Comparison of ENCODE assay signal across 8 cellular contexts in the genomic region with DNA sequence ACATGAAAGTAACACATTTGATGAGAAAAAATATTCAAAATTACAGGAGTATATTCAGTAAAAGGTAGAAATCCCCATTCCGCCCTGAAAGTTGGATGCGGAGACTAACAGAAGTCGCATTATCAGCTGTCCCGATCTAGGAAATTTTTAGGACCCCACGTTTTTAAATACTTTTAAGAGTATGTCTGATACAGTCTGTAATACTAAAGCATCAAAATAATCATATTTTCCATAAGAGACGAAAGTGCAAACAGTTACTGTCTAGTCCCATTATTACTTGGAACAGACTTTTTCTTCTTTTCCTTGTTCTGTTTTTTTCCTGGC. TPM values are rescaled to one million over a fixed set of nuclear protein-coding genes. Genes with fewer than 3 reads are reported as not detected.
A peak's percentile ranks its signal among the peaks of the same experiment; 100 is the strongest.
DNase-seq lines count a peak whose midpoint lies in the region; ATAC-seq and TF ChIP-seq lines count a peak whose summit lies in the region.

No MANE protein-coding gene starts in this region.

- H3K4me2 ChIP-seq in H9 (ENCODE audit: insufficient read depth, insufficient read length, low read length): no peak overlapping the region

- ATAC-seq in WTC11 (no peak), foreskin keratinocyte (no peak)

- H3K56ac ChIP-seq in H9 (ENCODE audit: insufficient read length, low read depth, low read length): no peak overlapping the region

- H3K27ac ChIP-seq in H9 (ENCODE audit: insufficient read length, low read depth, low read length): no peak overlapping the region
- peak overlapping the region; percentile 34 for H3K27ac ChIP-seq in foreskin keratinocyte

- H3K27me3 Mint-ChIP-seq in H9 (ENCODE audit: low read depth) (peaks cover 68% of the 10 kb centered on the region), WTC11 (ENCODE audit: low read depth) (peaks cover 81% of the 10 kb centered on the region)

- no peak overlapping the region for H2BK12ac ChIP-seq in H9 (ENCODE audit: insufficient read length, low read depth, low read length)

- no peak overlapping the region for H3T11ph ChIP-seq in H9 (ENCODE audit: low read length)

- DNase-seq in H9 (no peak), WTC11 (ENCODE audit: low spot score) (no peak), foreskin keratinocyte (peak in 1 of 2 donors; percentile 7), retinal pigment epithelial cell (ENCODE audit: low read depth) (no peak), CD1c-positive myeloid dendritic cell (ENCODE audit: extremely low spot score) (no peak), AG08395 (ENCODE audit: low spot score) (no peak), GM10266 (ENCODE audit: extremely low spot score) (no peak)
- no peak for DNase-seq in activated CD4-positive, alpha-beta T cell treated with anti-CD3 and anti-CD28 coated beads, Interleukin-2, amount 50 U/mL, for 48 hours

- H2BK5ac ChIP-seq in H9 (ENCODE audit: insufficient read length, low read length): no peak overlapping the region

- no peaks in the 10 kb centered on the region for H3K9me3 ChIP-seq in H9 (ENCODE audit: control insufficient read depth, low read depth, low read length)

- no peak overlapping the region for H2BK120ac ChIP-seq in H9 (ENCODE audit: low read depth, low read length, poor library complexity, severe bottlenecking)

- H3K9me3 Mint-ChIP-seq in H9 (peaks cover 17 to 24% of the 10 kb centered on the region in 2 experiments; a peak in 4 of 5 replicates), WTC11 (peaks cover 26% of the 10 kb centered on the region)

- no peak overlapping the region for H4K8ac ChIP-seq in H9 (replicated peaks; ENCODE audit: insufficient read length, low read depth, low read length)

- no CpG with 5 or more reads among the region's 6 CpGs for WGBS in H9 (ENCODE audit: extremely low coverage, insufficient read length, low lambda C conversion rate)

- no peak overlapping the region for H3K9ac ChIP-seq in H9 (ENCODE audit: extremely low read depth, insufficient read length, low read length)

- H3K4me3 ChIP-seq in retinal pigment epithelial cell (ENCODE audit: low read length): peak overlapping the region; percentile 49

- H4K91ac ChIP-seq in H9 (ENCODE audit: insufficient read length, low read depth, low read length): no peak overlapping the region

- H3K4me3 Mint-ChIP-seq in H9 (peak overlapping the region; percentile 53 to 72), WTC11 (peak overlapping the region; percentile 62)

- H3K4ac ChIP-seq in H9 (ENCODE audit: low read depth, low read length): no peak overlapping the region

- no peaks in the 10 kb centered on the region for H3K79me2 ChIP-seq in H9 (ENCODE audit: insufficient read depth, low read length)

- H3K27me3 ChIP-seq in H9 (ENCODE audit: insufficient read depth, low read length) (peaks cover 23% of the 10 kb centered on the region), foreskin keratinocyte (peaks cover 6% of the 10 kb centered on the region)

- no peak overlapping the region for H2BK15ac ChIP-seq in H9 (ENCODE audit: low read depth, low read length)

- peaks cover 7% of the 10 kb centered on the region for H3K23me2 ChIP-seq in H9 (ENCODE audit: insufficient read length, low read depth, low read length, poor library complexity, severe bottlenecking)

- no peak overlapping the region for H2AK5ac ChIP-seq in H9 (ENCODE audit: insufficient read length, low read length)

- H3K18ac ChIP-seq in H9 (ENCODE audit: insufficient read length, low read depth, low read length): no peak overlapping the region

- no peaks in the 10 kb centered on the region for H3K4me1 ChIP-seq in H9 (ENCODE audit: insufficient read depth, low read length)
- H3K4me1 ChIP-seq in foreskin keratinocyte: peaks cover 8% of the 10 kb centered on the region

- H3K79me1 ChIP-seq in H9 (ENCODE audit: insufficient read depth, low read depth, low read length, poor library complexity, severe bottlenecking): no peaks in the 10 kb centered on the region

- no peak for TF ChIP-seq CTCF in H9 (conservative IDR thresholded peaks at IDR 0.05)
- no peak for TF ChIP-seq CTCF in WTC11 (IDR thresholded peaks at IDR 0.05)
- no peak for TF ChIP-seq CTCF in foreskin keratinocyte (conservative IDR thresholded peaks at IDR 0.05)
- no peak for TF ChIP-seq CTCF in retinal pigment epithelial cell (conservative IDR thresholded peaks at IDR 0.05; ENCODE audit: low read depth, low read length)
- no peak for TF ChIP-seq CTCF in GM10266 (IDR thresholded peaks at IDR 0.05; ENCODE audit: control insufficient read depth, insufficient read depth, low read depth, missing control alignments)

- H2BK20ac ChIP-seq in H9 (ENCODE audit: low read depth, low read length, poor library complexity, severe bottlenecking): no peak overlapping the region

- H3K36me3 Mint-ChIP-seq in H9 (ENCODE audit: insufficient read depth in 1 of 3, low read depth in 3 of 3): peaks cover 0 to 8% (median 6%) of the 10 kb centered on the region in 3 experiments; a peak in 2 of 7 replicates
- peaks cover 10% of the 10 kb centered on the region for H3K36me3 Mint-ChIP-seq in WTC11

- H4K5ac ChIP-seq in H9 (ENCODE audit: insufficient read length, low read depth, low read length): no peak overlapping the region

- POLR2A ChIA-PET in WTC11 (lab: Charles Lee): no interaction called here

- no peak overlapping the region for H3K27ac Mint-ChIP-seq in H9
- H3K27ac Mint-ChIP-seq in WTC11: no peak overlapping the region

- H2AFZ ChIP-seq in H9 (ENCODE audit: low read length): no peak overlapping the region

- H3K23ac ChIP-seq in H9 (ENCODE audit: insufficient read length, low read depth, low read length): no peak overlapping the region

- CTCF ChIA-PET in WTC11 (lab: Charles Lee): interaction anchor here (0.5 to 2.7 kb wide), 2 partner anchors 65 to 82 kb away, joined by 3 to 20 read pairs; no protein-coding TSS in a partner anchor

- H4K20me1 ChIP-seq in H9 (ENCODE audit: control insufficient read depth, insufficient read depth, insufficient read length): no peaks in the 10 kb centered on the region

- no peak overlapping the region for H3K14ac ChIP-seq in H9 (ENCODE audit: insufficient read depth, low read length)

- H3K4me1 Mint-ChIP-seq in H9 (peaks cover 0 to 4% of the 10 kb centered on the region in 2 experiments; a peak in 2 of 4 replicates), WTC11 (peaks cover 5% of the 10 kb centered on the region; the same call in 1 of the 2 replicates)

TF ChIP-seq in WTC11, 78 proteins besides CTCF, POLR2A, EP300 and RAD21:
- TF ChIP-seq SP1 (CRISPR knock-in tag; conservative IDR thresholded peaks at IDR 0.05) (no peak), ZNF138 (CRISPR knock-in tag; conservative IDR thresholded peaks at IDR 0.05) (no peak), ZNF416 (CRISPR knock-in tag; IDR thresholded peaks at IDR 0.05) (no peak), ZBTB21 (CRISPR knock-in tag; IDR thresholded peaks at IDR 0.05; ENCODE audit: borderline replicate concordance) (no peak), GABPB1 (CRISPR knock-in tag; IDR thresholded peaks at IDR 0.05) (no peak), MXD4 (CRISPR knock-in tag; IDR thresholded peaks at IDR 0.05; ENCODE audit: borderline replicate concordance) (no peak), ZMAT4 (CRISPR knock-in tag; IDR thresholded peaks at IDR 0.05) (no peak), RORB (CRISPR knock-in tag; IDR thresholded peaks at IDR 0.05) (no peak), KAT7 (CRISPR knock-in tag; IDR thresholded peaks at IDR 0.05; ENCODE audit: borderline replicate concordance) (no peak), RELA (CRISPR knock-in tag; IDR thresholded peaks at IDR 0.05; ENCODE audit: borderline replicate concordance) (no peak), ZNF671 (CRISPR knock-in tag; IDR thresholded peaks at IDR 0.05) (no peak), MAX (CRISPR knock-in tag; IDR thresholded peaks at IDR 0.05) (no peak)
- TF ChIP-seq, protein P1, sequence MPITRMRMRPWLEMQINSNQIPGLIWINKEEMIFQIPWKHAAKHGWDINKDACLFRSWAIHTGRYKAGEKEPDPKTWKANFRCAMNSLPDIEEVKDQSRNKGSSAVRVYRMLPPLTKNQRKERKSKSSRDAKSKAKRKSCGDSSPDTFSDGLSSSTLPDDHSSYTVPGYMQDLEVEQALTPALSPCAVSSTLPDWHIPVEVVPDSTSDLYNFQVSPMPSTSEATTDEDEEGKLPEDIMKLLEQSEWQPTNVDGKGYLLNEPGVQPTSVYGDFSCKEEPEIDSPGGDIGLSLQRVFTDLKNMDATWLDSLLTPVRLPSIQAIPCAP (CRISPR knock-in tag; IDR thresholded peaks at IDR 0.05): no peak

RNA-seq across cellular contexts. Expression of gene PLAGL1, which starts 0.6 kb away (rescaled TPM):
- total RNA-seq in H9 (2021): 1.6 and 1.9 TPM in 2 replicates
- 1.6 to 1.9 TPM (median 1.7 TPM) in 3 replicates for total RNA-seq in WTC11 (2021)
- 8.8 and 9.9 TPM in 2 replicates for total RNA-seq in foreskin keratinocyte
- polyA plus RNA-seq in foreskin keratinocyte: 5.0 TPM in 2 replicates
